Comparison of ENCODE assay signal across 18 cellular contexts in the genomic region with DNA sequence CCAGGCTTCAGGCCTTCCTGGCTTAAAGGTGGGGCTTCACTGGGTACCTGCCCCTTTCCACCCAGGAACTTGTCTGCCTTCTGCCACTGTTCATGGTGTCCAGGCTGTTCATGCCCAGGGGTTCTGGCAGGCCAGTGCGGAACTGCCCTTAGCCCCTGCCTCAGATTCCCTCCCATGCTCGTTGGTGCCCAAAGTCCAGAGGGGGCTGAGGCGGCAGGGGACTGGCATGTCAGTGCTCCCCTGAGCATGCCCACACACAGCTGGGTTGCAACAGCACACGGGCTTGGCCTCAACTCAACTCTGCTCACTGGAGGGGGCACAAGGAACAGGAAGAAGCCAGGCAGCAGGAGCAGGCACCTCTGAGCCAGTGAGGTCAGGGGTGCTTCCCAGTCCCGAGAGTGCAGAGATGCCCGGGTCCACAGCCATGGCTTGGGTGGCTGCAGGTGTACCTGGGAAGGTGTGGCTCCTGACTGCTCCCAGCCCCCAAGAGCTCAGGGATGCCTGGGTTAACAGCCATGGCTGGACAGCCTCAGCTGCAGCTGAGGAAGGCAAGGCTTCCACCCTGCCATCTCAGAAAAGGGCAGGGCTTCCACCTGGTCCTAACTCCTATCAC.
DNase-seq lines count a peak whose midpoint lies in the region; ATAC-seq and TF ChIP-seq lines count a peak whose summit lies in the region.
"Had no signal": no experiment of that assay in that cellular context is flagged by ENCODE, and none has a peak within 500 bp of the region (broad histone marks: within the 10 kb centered on the region; RNA-seq: fewer than 3 reads in every experiment).

No MANE protein-coding gene starts in this region.

- H2BK120ac ChIP-seq in mesenchymal stem cell (ENCODE audit: low read depth, low read length) = no peak overlapping the region

- H3K27ac Mint-ChIP-seq in stimulated activated naive CD8-positive, alpha-beta T cell treated with anti-CD3 and anti-CD28 coated beads, Interleukin-15, amount 100 ng/mL, for 72 hours = no peak overlapping the region
- H3K27ac Mint-ChIP-seq in GM23338 = no peak overlapping the region
- H3K27ac Mint-ChIP-seq: CD8-positive, alpha-beta memory T cell; HFFc6 had no signal

- H3K27ac ChIP-seq in mesenchymal stem cell (ENCODE audit: low read length, poor library complexity, severe bottlenecking) (no peak overlapping the region), sigmoid colon (no peak overlapping the region), GM23338 (ENCODE audit: low read depth) (no peak overlapping the region)
- H3K27ac ChIP-seq: BLaER1 had no signal

- no peak overlapping the region for H2BK5ac ChIP-seq in mesenchymal stem cell (ENCODE audit: low read depth, low read length, poor library complexity, severe bottlenecking)

- H3K36me3 Mint-ChIP-seq in GM23338 (ENCODE audit: low read depth) = peaks cover 4% of the 10 kb centered on the region
- H3K36me3 Mint-ChIP-seq: CD8-positive, alpha-beta memory T cell had no signal

- H3K9me2 ChIP-seq in GM23338 (ENCODE audit: insufficient read depth) = no peaks in the 10 kb centered on the region

- H3K4me3 Mint-ChIP-seq in stimulated activated naive CD8-positive, alpha-beta T cell treated with anti-CD3 and anti-CD28 coated beads, Interleukin-15, amount 100 ng/mL, for 72 hours = no peak overlapping the region
- no peak overlapping the region for H3K4me3 Mint-ChIP-seq in GM23338
- H3K4me3 Mint-ChIP-seq: CD8-positive, alpha-beta memory T cell; HFFc6 had no signal

- H3F3A ChIP-seq in GM23338 (replicated peaks; ENCODE audit: low read depth) = no peaks in the 10 kb centered on the region

- H3K9me3 Mint-ChIP-seq in stimulated activated naive CD8-positive, alpha-beta T cell treated with anti-CD3 and anti-CD28 coated beads, Interleukin-15, amount 100 ng/mL, for 72 hours = peaks cover 9% of the 10 kb centered on the region in 2 donors
- peaks cover 11% of the 10 kb centered on the region for H3K9me3 Mint-ChIP-seq in GM23338

- DNase-seq in stimulated activated naive CD8-positive, alpha-beta T cell treated with anti-CD3 and anti-CD28 coated beads, Interleukin-15, amount 100 ng/mL, for 72 hours = no peak
- DNase-seq in stimulated activated naive CD8-positive, alpha-beta T cell treated with anti-CD3 and anti-CD28 coated beads, Interleukin-15, Interleukin-2, amounts not matched to agents 100 U/mL and 50 U/mL, for 24 hours = no peak
- DNase-seq in mesenchymal stem cell = no peak
- peak; percentile 40 for DNase-seq in sigmoid colon
- no peak for DNase-seq in T-helper 1 cell
- DNase-seq in NCI-H2029 (lab: John Stamatoyannopoulos, UW) = no peak
- no peak for DNase-seq in UCSD-AML1 (lab: John Stamatoyannopoulos, UW; ENCODE audit: unreplicated experiment)
- DNase-seq in GM23338 (ENCODE audit: low spot score) = no peak
- DNase-seq: 8988T; AML-193; Caco-2; CD8-positive, alpha-beta memory T cell; DND-41; GDM1; GOT3; HCEC 1CT; HFFc6 had no signal

- no peak overlapping the region for H2AFZ ChIP-seq in mesenchymal stem cell (ENCODE audit: low read depth, low read length)
- no peak overlapping the region for H2AFZ ChIP-seq in GM23338

- no peak overlapping the region for H3K4me3 ChIP-seq in mesenchymal stem cell (ENCODE audit: insufficient read depth in 1 of 2, low read depth in 1 of 2, low read length in 2 of 2)
- H3K4me3 ChIP-seq in sigmoid colon = no peak overlapping the region
- H3K4me3 ChIP-seq in GM23338 = no peak overlapping the region
- H3K4me3 ChIP-seq: BLaER1 had no signal

- no peak for TF ChIP-seq POLR2A in sigmoid colon (IDR thresholded peaks at IDR 0.05)

- no peaks in the 10 kb centered on the region for H4K20me1 ChIP-seq in GM23338 (replicated peaks; ENCODE audit: insufficient read depth)
- H4K20me1 ChIP-seq: BLaER1 had no signal

- H3K27me3 Mint-ChIP-seq in stimulated activated naive CD8-positive, alpha-beta T cell treated with anti-CD3 and anti-CD28 coated beads, Interleukin-15, amount 100 ng/mL, for 72 hours = no peaks in the 10 kb centered on the region
- no peaks in the 10 kb centered on the region for H3K27me3 Mint-ChIP-seq in GM23338 (ENCODE audit: insufficient read depth, low read depth, poor library complexity)
- H3K27me3 Mint-ChIP-seq: CD8-positive, alpha-beta memory T cell had no signal

- H3K9me3 ChIP-seq in mesenchymal stem cell (ENCODE audit: control insufficient read depth, low read length) (no peaks in the 10 kb centered on the region), sigmoid colon (peaks cover 0 to 2% (median 0%) of the 10 kb centered on the region in 4 donors)
- H3K9me3 ChIP-seq: BLaER1, Caco-2 had no signal

- no peak for TF ChIP-seq CTCF in sigmoid colon (IDR thresholded peaks at IDR 0.05)
- TF ChIP-seq CTCF in GM23338 (conservative IDR thresholded peaks at IDR 0.05; ENCODE audit: low read depth in 2 of 2) = no peak

- no peak overlapping the region for H3K4ac ChIP-seq in mesenchymal stem cell (ENCODE audit: low read depth in 1 of 2, low read length in 2 of 2)

- H3K14ac ChIP-seq in mesenchymal stem cell (ENCODE audit: low read length in 2 of 2) = peak overlapping the region in 1 of 2 experiments; percentile 62

- no peak overlapping the region for H3K18ac ChIP-seq in mesenchymal stem cell (ENCODE audit: low read depth in 1 of 2, low read length in 2 of 2)

- no peaks in the 10 kb centered on the region for H3K79me2 ChIP-seq in GM23338 (replicated peaks; ENCODE audit: insufficient read depth)

- intact Hi-C loops in sigmoid colon (cut with DNase I) = no loop called here

- no peak overlapping the region for H3K9ac ChIP-seq in mesenchymal stem cell (ENCODE audit: low read length)
- H3K9ac ChIP-seq: BLaER1 had no signal

- H3K4me1 Mint-ChIP-seq in stimulated activated naive CD8-positive, alpha-beta T cell treated with anti-CD3 and anti-CD28 coated beads, Interleukin-15, amount 100 ng/mL, for 72 hours = no peaks in the 10 kb centered on the region
- no peaks in the 10 kb centered on the region for H3K4me1 Mint-ChIP-seq in GM23338
- H3K4me1 Mint-ChIP-seq: CD8-positive, alpha-beta memory T cell had no signal

- WGBS in mesenchymal stem cell = 88% methylated on average over 6 of the region's 6 CpGs
- WGBS in sigmoid colon, 2 donors = 74 to 89% methylated on average over 6 of the region's 6 CpGs

- H4K8ac ChIP-seq in mesenchymal stem cell (ENCODE audit: low read length) = no peak overlapping the region

- no peaks in the 10 kb centered on the region for H3K79me1 ChIP-seq in mesenchymal stem cell (replicated peaks; ENCODE audit: low read length, poor library complexity, severe bottlenecking)

- H3K4me2 ChIP-seq in mesenchymal stem cell (ENCODE audit: low read length, poor library complexity, severe bottlenecking) = no peak overlapping the region
- H3K4me2 ChIP-seq in GM23338 = no peak overlapping the region
- H3K4me2 ChIP-seq: BLaER1 had no signal

- peak overlapping the region; percentile 66 for H4K91ac ChIP-seq in mesenchymal stem cell (ENCODE audit: low read length)

- no peak for TF ChIP-seq EP300 in sigmoid colon (IDR thresholded peaks at IDR 0.05)

- no peak overlapping the region for H2BK12ac ChIP-seq in mesenchymal stem cell (ENCODE audit: low read length in 2 of 2)

- H2AK5ac ChIP-seq in mesenchymal stem cell (ENCODE audit: low read length, severe bottlenecking) = no peak overlapping the region

- no peak overlapping the region for H2BK15ac ChIP-seq in mesenchymal stem cell (ENCODE audit: low read depth, poor library complexity, severe bottlenecking)

- H3K4me1 ChIP-seq in mesenchymal stem cell (ENCODE audit: control insufficient read depth, insufficient read depth, low read depth, low read length) (peaks cover 2% of the 10 kb centered on the region), sigmoid colon (no peaks in the 10 kb centered on the region), GM23338 (ENCODE audit: insufficient read depth) (no peaks in the 10 kb centered on the region)
- H3K4me1 ChIP-seq: BLaER1, Caco-2 had no signal

- H3K23ac ChIP-seq in mesenchymal stem cell (ENCODE audit: low read length in 2 of 2) = no peak overlapping the region

- peak; percentile 20 for ATAC-seq in stimulated activated naive CD8-positive, alpha-beta T cell treated with anti-CD3 and anti-CD28 coated beads, Interleukin-15, amount 100 ng/mL, for 72 hours
- no peak for ATAC-seq in stimulated activated naive CD8-positive, alpha-beta T cell treated with anti-CD3 and anti-CD28 coated beads, Interleukin-15, Interleukin-2, amounts not matched to agents 100 U/mL and 50 U/mL, for 24 hours
- no peak for ATAC-seq in GM23338

- H3K27me3 ChIP-seq in mesenchymal stem cell (ENCODE audit: control insufficient read depth in 1 of 2, insufficient read depth in 1 of 2, low read length in 2 of 2) (no peaks in the 10 kb centered on the region), sigmoid colon (no peaks in the 10 kb centered on the region), GM23338 (ENCODE audit: insufficient read depth) (no peaks in the 10 kb centered on the region)
- H3K27me3 ChIP-seq: BLaER1 had no signal

- no peaks in the 10 kb centered on the region for H3K36me3 ChIP-seq in mesenchymal stem cell (ENCODE audit: control insufficient read depth in 1 of 2, insufficient read depth in 2 of 2, low read depth in 1 of 2, low read length in 2 of 2)
- no peaks in the 10 kb centered on the region for H3K36me3 ChIP-seq in sigmoid colon
- H3K36me3 ChIP-seq in GM23338 (ENCODE audit: insufficient read depth) = no peaks in the 10 kb centered on the region
- H3K36me3 ChIP-seq: BLaER1 had no signal

TF ChIP-seq in GM23338, 12 proteins besides CTCF, POLR2A, EP300 and RAD21 (continues in another document):
- TF ChIP-seq JUNB (IDR thresholded peaks at IDR 0.05; ENCODE audit: unreplicated experiment) (no peak), POLR2AphosphoS5 (IDR thresholded peaks at IDR 0.05; ENCODE audit: low read depth) (no peak), EZH2 (IDR thresholded peaks at IDR 0.05; ENCODE audit: low read depth, unreplicated experiment) (no peak), ETS1 (IDR thresholded peaks at IDR 0.05) (no peak), ZNF331 (CRISPR knock-in tag; IDR thresholded peaks at IDR 0.05; ENCODE audit: low read depth) (no peak)
